ENCODE assay signal across 12 cellular contexts in the genomic region with DNA sequence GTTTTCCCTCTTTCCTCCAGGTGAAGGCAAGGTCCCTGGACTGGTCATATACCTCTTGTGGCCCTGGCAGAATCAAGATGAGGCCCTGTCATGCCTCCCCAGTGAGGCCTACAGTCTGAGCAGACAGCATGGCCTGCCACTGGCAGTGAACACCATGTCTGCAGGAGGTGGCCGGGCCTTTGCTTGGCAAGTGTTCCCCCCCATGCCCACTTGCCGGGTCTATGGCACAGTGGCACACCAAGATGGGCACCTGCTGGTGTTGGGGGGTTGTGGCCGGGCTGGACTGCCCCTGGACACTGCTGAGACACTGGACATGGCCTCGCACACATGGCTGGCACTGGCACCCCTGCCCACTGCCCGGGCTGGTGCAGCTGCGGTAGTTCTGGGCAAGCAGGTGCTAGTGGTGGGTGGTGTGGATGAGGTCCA. TPM values are rescaled to one million over a fixed set of nuclear protein-coding genes. Genes with fewer than 3 reads are reported as not detected.
DNase-seq lines count a peak whose midpoint lies in the region; ATAC-seq and TF ChIP-seq lines count a peak whose summit lies in the region.
"Had no signal": no experiment of that assay in that cellular context is flagged by ENCODE, and none has a peak within 500 bp of the region (broad histone marks: within the 10 kb centered on the region; RNA-seq: fewer than 3 reads in every experiment).

No MANE protein-coding gene starts in this region.

- peaks cover 11% of the 10 kb centered on the region for H3K36me3 Mint-ChIP-seq in endodermal cell (ENCODE audit: low read depth)
- H3K36me3 Mint-ChIP-seq in naive thymus-derived CD4-positive, alpha-beta T cell: no peaks in the 10 kb centered on the region

- POLR2A ChIA-PET in naive thymus-derived CD4-positive, alpha-beta T cell (lab: Charles Lee): interaction anchor here (0.8 kb wide), 1 partner anchor 52 kb away, joined by 3 read pairs; the partner anchor contains the start of gene USP19

- H3K4me1 ChIP-seq in cardiac muscle cell (ENCODE audit: low read depth): peaks cover 36% of the 10 kb centered on the region
- peaks cover 16% of the 10 kb centered on the region for H3K4me1 ChIP-seq in endodermal cell (ENCODE audit: control insufficient read depth, insufficient read depth, low read length)
- peaks cover 5 to 20% of the 10 kb centered on the region in 2 donors for H3K4me1 ChIP-seq in naive thymus-derived CD4-positive, alpha-beta T cell (ENCODE audit: control insufficient read depth in 2 of 2, insufficient read depth in 2 of 2, low read length in 2 of 2)
- peaks cover 27% of the 10 kb centered on the region for H3K4me1 ChIP-seq in upper lobe of right lung

- H3K9me3 ChIP-seq in cardiac muscle cell (ENCODE audit: low read depth): no peaks in the 10 kb centered on the region
- no peaks in the 10 kb centered on the region for H3K9me3 ChIP-seq in endodermal cell (ENCODE audit: control insufficient read depth, low read length)
- no peaks in the 10 kb centered on the region for H3K9me3 ChIP-seq in naive thymus-derived CD4-positive, alpha-beta T cell (ENCODE audit: control insufficient read depth in 2 of 3, low read length in 3 of 3)
- H3K9me3 ChIP-seq in upper lobe of right lung: no peaks in the 10 kb centered on the region

- H3K9me3 Mint-ChIP-seq in endodermal cell: no peaks in the 10 kb centered on the region
- no peaks in the 10 kb centered on the region for H3K9me3 Mint-ChIP-seq in naive thymus-derived CD4-positive, alpha-beta T cell
- H3K9me3 Mint-ChIP-seq: activated naive CD4-positive, alpha-beta T cell treated with anti-CD3 and anti-CD28 coated beads for 36 hours had no signal

- H3K27ac ChIP-seq in cardiac muscle cell (peak overlapping the region; percentile 71), endodermal cell (ENCODE audit: low read depth, low read length) (peak overlapping the region; percentile 98), upper lobe of right lung (peak overlapping the region; percentile 81)
- H3K27ac ChIP-seq in naive thymus-derived CD4-positive, alpha-beta T cell (ENCODE audit: low read depth, low read length): no peak overlapping the region

- H3K4me3 ChIP-seq in cardiac muscle cell (peak overlapping the region; percentile 67), endodermal cell (ENCODE audit: low read length) (peak overlapping the region; percentile 94), upper lobe of right lung (peak overlapping the region; percentile 91)
- H3K4me3 ChIP-seq in naive thymus-derived CD4-positive, alpha-beta T cell (ENCODE audit: low read length): no peak overlapping the region

- H3K36me3 ChIP-seq in cardiac muscle cell (peaks cover 8% of the 10 kb centered on the region), endodermal cell (ENCODE audit: control insufficient read depth, insufficient read depth, low read length) (peaks cover 26% of the 10 kb centered on the region), upper lobe of right lung (peaks cover 24% of the 10 kb centered on the region)
- peaks cover 0 to 5% (median 0%) of the 10 kb centered on the region in 3 experiments for H3K36me3 ChIP-seq in naive thymus-derived CD4-positive, alpha-beta T cell (ENCODE audit: control insufficient read depth in 2 of 3, insufficient read depth in 3 of 3, low read length in 3 of 3)

- H3K27me3 ChIP-seq in cardiac muscle cell: no peaks in the 10 kb centered on the region
- H3K27me3 ChIP-seq in endodermal cell (ENCODE audit: control insufficient read depth, insufficient read depth, low read length, poor library complexity, severe bottlenecking): peaks cover 5% of the 10 kb centered on the region
- H3K27me3 ChIP-seq in naive thymus-derived CD4-positive, alpha-beta T cell (ENCODE audit: control insufficient read depth in 2 of 2, insufficient read depth in 2 of 2, low read length in 2 of 2): no peaks in the 10 kb centered on the region
- H3K27me3 ChIP-seq in upper lobe of right lung: no peaks in the 10 kb centered on the region

- no peak for ATAC-seq in Right ventricle myocardium superior (ENCODE audit: poor library complexity)
- ATAC-seq in naive thymus-derived CD4-positive, alpha-beta T cell: no peak
- ATAC-seq in upper lobe of right lung: no peak
- no peak for ATAC-seq in stimulated activated naive CD8-positive, alpha-beta T cell treated with anti-CD3 and anti-CD28 coated beads, Interleukin-15, Interleukin-2, amounts not matched to agents 100 U/mL and 50 U/mL, for 24 hours

- H3K4me3 Mint-ChIP-seq in endodermal cell: peak overlapping the region; percentile 76
- H3K4me3 Mint-ChIP-seq in naive thymus-derived CD4-positive, alpha-beta T cell: peak overlapping the region in 9 of 10 donors; percentile 29 to 94 (median 87)

- CTCF ChIA-PET in naive thymus-derived CD4-positive, alpha-beta T cell (lab: Charles Lee): no interaction called here

- DNase-seq in cardiac muscle cell (ENCODE audit: low read depth in 1 of 2, low spot score in 1 of 2): no peak
- no peak for DNase-seq in Right ventricle myocardium superior
- DNase-seq in endodermal cell: no peak
- DNase-seq in naive thymus-derived CD4-positive, alpha-beta T cell: no peak
- DNase-seq in upper lobe of right lung: no peak
- DNase-seq in nucleus accumbens (lab: John Stamatoyannopoulos, UW): no peak
- no peak for DNase-seq in stimulated activated naive CD8-positive, alpha-beta T cell treated with anti-CD3 and anti-CD28 coated beads, Interleukin-15, Interleukin-2, amounts not matched to agents 100 U/mL and 50 U/mL, for 24 hours
- no peak for DNase-seq in COLO668 (lab: John Stamatoyannopoulos, UW; ENCODE audit: unreplicated experiment)
- DNase-seq: activated naive CD4-positive, alpha-beta T cell treated with anti-CD3 and anti-CD28 coated beads for 36 hours; AML-193; NCI-H1436 treated with DMSO at 0.1 percent for 48 hours; T-helper 1 cell had no signal

- peaks cover 24% of the 10 kb centered on the region for H3K4me1 Mint-ChIP-seq in endodermal cell
- peaks cover 8 to 34% (median 23%) of the 10 kb centered on the region in 7 donors for H3K4me1 Mint-ChIP-seq in naive thymus-derived CD4-positive, alpha-beta T cell

- no peak overlapping the region for H3K27ac Mint-ChIP-seq in endodermal cell
- H3K27ac Mint-ChIP-seq in naive thymus-derived CD4-positive, alpha-beta T cell: peak overlapping the region in 4 of 9 donors; percentile 33 to 81 (median 52)
- H3K27ac Mint-ChIP-seq: activated naive CD4-positive, alpha-beta T cell treated with anti-CD3 and anti-CD28 coated beads for 36 hours had no signal

- H3K9ac ChIP-seq in endodermal cell (ENCODE audit: extremely low read depth, low read length, poor library complexity, severe bottlenecking): no peak overlapping the region

- 93% methylated on average over 6 of the region's 6 CpGs; no CpG with 5 or more reads in 1 of the 2 experiments for WGBS in endodermal cell (ENCODE audit: insufficient coverage in 1 of 2, insufficient read length in 1 of 2), 2 experiments

- peaks cover 19% of the 10 kb centered on the region for H3K27me3 Mint-ChIP-seq in endodermal cell (ENCODE audit: insufficient read depth)
- no peaks in the 10 kb centered on the region for H3K27me3 Mint-ChIP-seq in naive thymus-derived CD4-positive, alpha-beta T cell

- intact Hi-C loops in Right ventricle myocardium superior (cut with DNase I): loop anchor here (5.0 to 10.0 kb wide), 3 partner anchors 105 to 282 kb away; partner anchors contain the start of gene C3orf62
- intact Hi-C loops in naive thymus-derived CD4-positive, alpha-beta T cell (cut with micrococcal nuclease): loop anchor here in 1 of 2 donors (5.0 kb wide), 1 partner anchor 500 kb away; the partner anchor contains the start of gene APEH
- intact Hi-C loops in upper lobe of right lung (cut with DNase I): loop anchor here (10.0 kb wide), 1 partner anchor 102 kb away; the partner anchor contains the start of gene C3orf62

- TF ChIP-seq CTCF in cardiac muscle cell (IDR thresholded peaks at IDR 0.05; ENCODE audit: low read depth, low read length) (no peak), endodermal cell (conservative IDR thresholded peaks at IDR 0.05) (no peak), upper lobe of right lung (IDR thresholded peaks at IDR 0.05) (no peak)

RNA-seq across cellular contexts. Expression of gene KLHDC8B, which starts 1.2 kb away (rescaled TPM):
- 158 and 173 TPM in 2 replicates for total RNA-seq in cardiac muscle cell
- 162 and 188 TPM in 2 replicates for polyA plus RNA-seq in cardiac muscle cell
- total RNA-seq in Right ventricle myocardium superior: 129 TPM
- total RNA-seq in endodermal cell: 10 to 100 TPM; 33.5 to 36.1 TPM
- polyA plus RNA-seq in endodermal cell (2013, experiment 1 of 2): 56.8 TPM
- polyA plus RNA-seq in endodermal cell (2013, experiment 2 of 2): 55.2 TPM
- 1 to 10 TPM; 1.5 to 7.1 (median 5.2) TPM for total RNA-seq in naive thymus-derived CD4-positive, alpha-beta T cell
- polyA plus RNA-seq in naive thymus-derived CD4-positive, alpha-beta T cell: 10 to 100 TPM in 1 of 2 donors, 1 to 10 TPM in 1; 4.7 to 10.0 TPM
- 22.4 TPM for total RNA-seq in upper lobe of right lung

RNA-seq across cellular contexts. Expression of gene CCDC71, which starts 6.5 kb away (rescaled TPM):
- 44.4 and 59.2 TPM in 2 replicates for total RNA-seq in cardiac muscle cell
- polyA plus RNA-seq in cardiac muscle cell: 0.39 and 0.56 TPM in 2 replicates
- 9.4 TPM for total RNA-seq in Right ventricle myocardium superior
- 10 to 100 TPM; 23.4 to 25.7 TPM for total RNA-seq in endodermal cell
- 25.0 TPM for polyA plus RNA-seq in endodermal cell (2013, experiment 1 of 2)
- polyA plus RNA-seq in endodermal cell (2013, experiment 2 of 2): 22.0 TPM
- 10 to 100 TPM; 16.5 to 39.5 (median 26.3) TPM for total RNA-seq in naive thymus-derived CD4-positive, alpha-beta T cell
- polyA plus RNA-seq in naive thymus-derived CD4-positive, alpha-beta T cell: 1 to 10 TPM; 2.0 to 2.3 TPM
- total RNA-seq in upper lobe of right lung: 22.1 TPM

RNA-seq across cellular contexts. Expression of gene LAMB2, which starts 39.8 kb away (rescaled TPM):
- 875 and 1,233 TPM in 2 replicates for total RNA-seq in cardiac muscle cell
- polyA plus RNA-seq in cardiac muscle cell: 615 and 708 TPM in 2 replicates
- total RNA-seq in Right ventricle myocardium superior: 568 TPM
- total RNA-seq in endodermal cell: 10 to 100 TPM; 83.6 to 97.8 TPM
- polyA plus RNA-seq in endodermal cell (2013, experiment 1 of 2): 159 TPM
- 154 TPM for polyA plus RNA-seq in endodermal cell (2013, experiment 2 of 2)
- total RNA-seq in naive thymus-derived CD4-positive, alpha-beta T cell: 1 to 10 TPM in 4 of 5 experiments, not detected in 1; 1.2 to 5.0 (median 1.9) TPM
- polyA plus RNA-seq in naive thymus-derived CD4-positive, alpha-beta T cell: not detected
- total RNA-seq in upper lobe of right lung: 489 TPM
- total RNA-seq: activated naive CD4-positive, alpha-beta T cell treated with anti-CD3 and anti-CD28 coated beads for 36 hours had no signal

RNA-seq across cellular contexts. Expression of gene USP19, which starts 52.0 kb away (rescaled TPM):
- total RNA-seq in cardiac muscle cell (103 and 122 TPM in 2 replicates), Right ventricle myocardium superior (55.5 TPM), endodermal cell (10 to 100 TPM; 61.5 to 63.2 TPM), upper lobe of right lung (63.9 TPM)
- polyA plus RNA-seq in cardiac muscle cell: 50.5 and 61.8 TPM in 2 replicates
- polyA plus RNA-seq in endodermal cell (2013, experiment 1 of 2): 50.7 TPM
- polyA plus RNA-seq in endodermal cell (2013, experiment 2 of 2): 43.1 TPM
- total RNA-seq in naive thymus-derived CD4-positive, alpha-beta T cell: 100 to 1,000 TPM in 2 of 5 experiments, 10 to 100 TPM in 3; 60.0 to 106 (median 78.0) TPM
- polyA plus RNA-seq in naive thymus-derived CD4-positive, alpha-beta T cell: 10 to 100 TPM; 29.9 to 55.9 TPM

Comparison
In these comparisons a context has a peak if more than half of its experiments do, and no peak if none do; other contexts are left out.
1. RNA of gene LAMB2, which starts 39.8 kb away (total RNA-seq): 875 to 1,233 TPM in cardiac muscle cell, 568 TPM in Right ventricle myocardium superior (single experiment), 489 TPM in upper lobe of right lung (single experiment) and 83.6 to 97.8 TPM in endodermal cell; 1.2 to 5.0 TPM in naive thymus-derived CD4-positive, alpha-beta T cell; every median in the first group is over 10 times any median in the second.